In genomic region chr20:63172726-63173125, GRCh38 we compare ENCODE assay signal across 2 cellular contexts.
TF ChIP-seq lines count a peak whose summit lies in the region.

No MANE protein-coding gene starts in this region.

TF ChIP-seq in SK-N-SH, 30 proteins besides CTCF, POLR2A, EP300 and RAD21 (continued from another document):
- TF ChIP-seq IRF3 (IDR thresholded peaks at IDR 0.05; ENCODE audit: low read depth, low read length) = no peak
- TF ChIP-seq ZBTB33 (IDR thresholded peaks at IDR 0.05; ENCODE audit: borderline replicate concordance, low read depth) = no peak
- TF ChIP-seq MEF2A (IDR thresholded peaks at IDR 0.05; ENCODE audit: borderline replicate concordance, low read depth) = no peak
- TF ChIP-seq NRF1 (IDR thresholded peaks at IDR 0.05; ENCODE audit: low read depth, low read length) = no peak
- TF ChIP-seq USF1 (IDR thresholded peaks at IDR 0.05; ENCODE audit: borderline replicate concordance, low read depth) = no peak
- no peak for TF ChIP-seq MXI1 (IDR thresholded peaks at IDR 0.05; ENCODE audit: low read depth, low read length)
- no peak for TF ChIP-seq ELF1 (IDR thresholded peaks at IDR 0.05)
- TF ChIP-seq RXRA (IDR thresholded peaks at IDR 0.05; ENCODE audit: borderline replicate concordance, low read depth) = no peak

TF ChIP-seq in WTC11, 78 proteins besides CTCF, POLR2A, EP300 and RAD21 (continued from another document):
- TF ChIP-seq ARID4B (CRISPR knock-in tag; IDR thresholded peaks at IDR 0.05; ENCODE audit: borderline replicate concordance) (no peak), USF2 (CRISPR knock-in tag; IDR thresholded peaks at IDR 0.05) (0 out of 2 replicates have a peak, but pooled peaks have one; percentile 11), MAX (CRISPR knock-in tag; IDR thresholded peaks at IDR 0.05) (peak; percentile 14; the same call in 1 of the 2 replicates), GABPB1 (CRISPR knock-in tag; IDR thresholded peaks at IDR 0.05) (0 out of 2 replicates have a peak, but pooled peaks have one; percentile 9)
TF ChIP-seq in WTC11: peak in this region for 6.
